In the genomic region with DNA sequence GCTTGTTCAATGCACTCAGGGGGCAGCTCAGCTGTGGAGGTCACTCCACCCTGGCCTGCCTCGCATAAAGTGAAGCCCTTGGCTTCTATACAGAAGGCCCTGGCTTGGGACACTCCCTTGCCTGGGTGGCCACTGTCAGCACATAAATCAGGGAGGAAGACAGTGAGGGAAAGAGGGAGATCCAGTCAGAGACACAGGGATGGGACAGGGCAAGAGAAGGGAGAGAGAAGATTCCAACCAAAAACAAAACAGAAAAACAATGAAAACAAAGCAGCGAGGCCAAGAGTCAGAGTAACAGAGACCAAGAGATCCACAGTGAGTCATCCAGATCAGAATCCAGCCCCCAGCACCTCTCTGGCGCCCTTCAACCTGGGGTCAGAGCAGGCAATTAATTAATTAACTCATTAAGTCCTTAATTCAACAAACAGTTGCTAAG, we compare ENCODE assay signal across 18 cellular contexts. TPM values are rescaled to one million over a fixed set of nuclear protein-coding genes. Genes with fewer than 3 reads are reported as not detected.
A peak's percentile ranks its signal among the peaks of the same experiment; 100 is the strongest.
DNase-seq lines count a peak whose midpoint lies in the region; ATAC-seq, FAIRE-seq and TF ChIP-seq lines count a peak whose summit lies in the region.
"Had no signal": no experiment of that assay in that cellular context is flagged by ENCODE, and none has a peak within 500 bp of the region (broad histone marks: within the 10 kb centered on the region; RNA-seq: fewer than 3 reads in every experiment).

No MANE protein-coding gene starts in this region.

- FAIRE-seq in HepG2 (lab: Jason Lieb, UNC): no peak
- no peak for FAIRE-seq in K562 (lab: Jason Lieb, UNC)
- no peak for FAIRE-seq in H54 (lab: Jason Lieb, UNC)
- FAIRE-seq: A204.1 had no signal

- H3K4me3 ChIP-seq in HepG2 (replicated peaks in 1 of 3; ENCODE audit: insufficient read depth in 1 of 3, low read depth in 2 of 3, low read length in 3 of 3) (no peak overlapping the region), right lobe of liver (no peak overlapping the region), K562 (no peak overlapping the region)
- H3K4me3 ChIP-seq: SK-N-MC had no signal

- H3K9me1 ChIP-seq in K562 (ENCODE audit: control insufficient read depth, insufficient read depth, low read length): no peaks in the 10 kb centered on the region

- H3K4me2 ChIP-seq in HepG2 (ENCODE audit: low read depth, low read length): no peak overlapping the region
- H3K4me2 ChIP-seq in K562 (ENCODE audit: insufficient read depth, low read length): no peak overlapping the region

- H3K27ac ChIP-seq in HepG2 (ENCODE audit: extremely low read length, insufficient read depth, low read length) (no peak overlapping the region), right lobe of liver (no peak overlapping the region), K562 (ENCODE audit: extremely low read depth, low read depth, low read length) (no peak overlapping the region)
- H3K27ac ChIP-seq: SK-N-MC had no signal

- TF ChIP-seq POLR2A in HepG2 (IDR thresholded peaks at IDR 0.05; ENCODE audit: insufficient read depth in 1 of 2, low read depth in 2 of 2, low read length in 2 of 2) (no peak), right lobe of liver (IDR thresholded peaks at IDR 0.05) (no peak), K562 (conservative IDR thresholded peaks at IDR 0.05) (no peak), H54 (IDR thresholded peaks at IDR 0.05; ENCODE audit: low read depth, low read length) (no peak)

- no peaks in the 10 kb centered on the region for H3K9me3 ChIP-seq in HepG2 (ENCODE audit: low read length)
- H3K9me3 ChIP-seq in right lobe of liver: no peaks in the 10 kb centered on the region
- H3K9me3 ChIP-seq in K562 (replicated peaks; ENCODE audit: control insufficient read depth, insufficient read depth, low read depth, low read length): no peaks in the 10 kb centered on the region

- peaks cover 10% of the 10 kb centered on the region; the same call in 1 of the 2 replicates for H3K4me1 ChIP-seq in HepG2 (ENCODE audit: insufficient read depth, low read length)
- H3K4me1 ChIP-seq in right lobe of liver: peaks cover 0 to 11% (median 0%) of the 10 kb centered on the region in 4 donors
- 0 out of 5 replicates have a peak, but pooled peaks cover 0 to 4% of the 10 kb centered on the region in 2 experiments for H3K4me1 ChIP-seq in K562 (replicated peaks in 1 of 2; ENCODE audit: control insufficient read depth in 2 of 2, insufficient read depth in 2 of 2, low read length in 2 of 2)

- TF ChIP-seq EP300 in HepG2 (IDR thresholded peaks at IDR 0.05; ENCODE audit: low read depth in 2 of 2, low read length in 2 of 2): no peak
- TF ChIP-seq EP300 in HepG2 (CRISPR knock-in tag; IDR thresholded peaks at IDR 0.05; ENCODE audit: borderline replicate concordance): no peak
- TF ChIP-seq EP300 in K562 (IDR thresholded peaks at IDR 0.05; ENCODE audit: low read length): no peak

- BruUV-seq in HepG2 (replicated peaks; lab: Mats Ljungman, UMichigan) (no TSS peak), K562 (replicated peaks; lab: Mats Ljungman, UMichigan) (no TSS peak)

- 11% methylated on average over 3 of the region's 3 CpGs for WGBS in HepG2 (ENCODE audit: low lambda C conversion rate)
- WGBS in right lobe of liver (ENCODE audit: insufficient coverage, low coverage, low lambda C conversion rate, missing lambda C conversion rate): 91% methylated on average over 3 of the region's 3 CpGs
- 3% methylated on average over 3 of the region's 3 CpGs for WGBS in K562 (ENCODE audit: insufficient coverage, low coverage, missing lambda C conversion rate)

- DNase-seq in HepG2 (ENCODE audit: low spot score) (no peak), right lobe of liver (no peak), K562 (ENCODE audit: extremely low read depth in 1 of 4, low spot score in 3 of 4) (no peak), myocyte (ENCODE audit: low read depth) (peak; percentile 22), H54 (ENCODE audit: insufficient read length, low spot score) (no peak)
- no peak for DNase-seq in effector CD4-positive, alpha-beta T cell
- DNase-seq: CD8-positive, alpha-beta memory T cell; DMS53; H9; KBM-7; NCI-H1694 treated with DMSO at 0.1 percent for 48 hours; NCI-H510A; NCI-H774 had no signal

- intact Hi-C loops in HepG2 (cut with micrococcal nuclease; ENCODE audit: unreplicated experiment): no loop called here
- intact Hi-C loops in right lobe of liver (cut with DNase I): no loop called here
- intact Hi-C loops in K562 (cut with micrococcal nuclease): no loop called here

- H2AFZ ChIP-seq in HepG2 (ENCODE audit: low read length) (no peak overlapping the region), K562 (ENCODE audit: low read depth, low read length) (no peak overlapping the region)

- TF ChIP-seq RAD21 in HepG2 (CRISPR knock-in tag; IDR thresholded peaks at IDR 0.05) (no peak), K562 (CRISPR knock-in tag; conservative IDR thresholded peaks at IDR 0.05 in 1 of 2, IDR thresholded peaks at IDR 0.05 in 1 of 2) (no peak)

- POLR2A ChIA-PET in HepG2 (lab: Yijun Ruan, JAX) (no interaction called here), K562 (lab: Yijun Ruan, JAX) (interaction anchor here (0.6 to 0.9 kb wide), 2 partner anchors 20 to 377 kb away, joined by 3 read pairs; no protein-coding TSS in a partner anchor)

- H4K20me1 ChIP-seq in HepG2 (ENCODE audit: insufficient read depth, low read length): peaks cover 3% of the 10 kb centered on the region; the same call in 1 of the 2 replicates
- peaks cover 22% of the 10 kb centered on the region for H4K20me1 ChIP-seq in K562 (replicated peaks; ENCODE audit: control insufficient read depth, insufficient read depth, low read length)

- H3K36me3 ChIP-seq in HepG2 (replicated peaks in 1 of 2; ENCODE audit: control insufficient read depth in 1 of 2, insufficient read depth in 2 of 2, low read length in 2 of 2) (no peaks in the 10 kb centered on the region), right lobe of liver (no peaks in the 10 kb centered on the region), K562 (ENCODE audit: control insufficient read depth, insufficient read depth, low read length) (no peaks in the 10 kb centered on the region)

- in situ Hi-C loops in HepG2 (cut with HindIII; ENCODE audit: extremely low pct_ligation_motif_present, low pct_unique_long_range_greater_than_20kb): no loop called here
- in situ Hi-C loops in K562 (cut with MboI): no loop called here

- H3K27me3 ChIP-seq in HepG2 (ENCODE audit: control insufficient read depth in 1 of 2, insufficient read depth in 2 of 2, low read length in 2 of 2) (peaks cover 2 to 8% of the 10 kb centered on the region in 2 experiments; a peak in 2 of 5 replicates), right lobe of liver (no peaks in the 10 kb centered on the region), K562 (ENCODE audit: control insufficient read depth in 2 of 2, insufficient read depth in 2 of 2, low read length in 2 of 2) (peaks cover 2 to 42% of the 10 kb centered on the region in 2 experiments)

- TF ChIP-seq CTCF in HepG2 (CRISPR knock-in tag; IDR thresholded peaks at IDR 0.05) (no peak), right lobe of liver (IDR thresholded peaks at IDR 0.05) (no peak), K562 (IDR thresholded peaks at IDR 0.05 in 2 of 3, conservative IDR thresholded peaks at IDR 0.05 in 1 of 3; ENCODE audit: insufficient read depth in 2 of 3, low read depth in 1 of 3, low read length in 3 of 3) (no peak)

- ATAC-seq in HepG2: 0 out of 3 replicates have a peak, but pooled peaks have one; percentile 14
- ATAC-seq in right lobe of liver: no peak
- no peak for ATAC-seq in K562
- no peak for ATAC-seq in GM21723 (IDR thresholded peaks at IDR 0.05; ENCODE audit: unreplicated experiment)
- ATAC-seq in GM21360 (IDR thresholded peaks at IDR 0.05; ENCODE audit: unreplicated experiment): no peak

- H3K79me2 ChIP-seq in HepG2 (ENCODE audit: insufficient read depth, low read length) (no peaks in the 10 kb centered on the region), K562 (ENCODE audit: control insufficient read depth, insufficient read depth, low read length) (no peaks in the 10 kb centered on the region)

- no peak overlapping the region for H3K9ac ChIP-seq in HepG2 (ENCODE audit: insufficient read depth, low read depth, low read length)
- no peak overlapping the region for H3K9ac ChIP-seq in K562 (ENCODE audit: insufficient read depth in 1 of 2, low read depth in 2 of 2, low read length in 2 of 2)

- CTCF ChIA-PET in HepG2 (lab: Yijun Ruan, JAX; ENCODE audit: low intra/inter-chr PET ratio, low total read pairs) (no interaction called here), K562 (lab: Yijun Ruan, JAX; ENCODE audit: low intra/inter-chr PET ratio) (no interaction called here)

RNA-seq across cellular contexts. Expression of gene INSYN1, which starts 11.7 kb away (rescaled TPM):
- total RNA-seq in HepG2 (2016; rRNA removed; fragmentation: Illumina TruSeq; extraction: Trizol) (not detected in 2 replicates), right lobe of liver (under 1 TPM; 0.25 to 0.68 (median 0.32) TPM), K562 (2014; rRNA removed) (not detected in 2 replicates), K562 (2014; rRNA removed; fragmentation: Illumina TruSeq; extraction: Trizol) (not detected in 2 replicates), K562 (2015; rRNA removed; fragmentation: Illumina TruSeq; extraction: Trizol) (not detected in 2 replicates), K562 (2021) (not detected in 2 replicates), myocyte (0.32 and 0.73 TPM in 2 replicates)
- not detected in 2 replicates for total RNA-seq in HepG2 (2016; cell fraction: cytosol; rRNA removed; fragmentation: Illumina TruSeq; extraction: Trizol; ENCODE audit: low read depth)
- not detected in 2 replicates for total RNA-seq in HepG2 (2016; cell fraction: insoluble cytoplasmic fraction; rRNA removed; fragmentation: Illumina TruSeq; extraction: Trizol)
- not detected in 2 replicates for total RNA-seq in HepG2 (2016; cell fraction: membrane; rRNA removed; fragmentation: Illumina TruSeq; extraction: Trizol)
- total RNA-seq in HepG2 (2016; cell fraction: nucleus; rRNA removed; fragmentation: Illumina TruSeq; extraction: Trizol): not detected in 2 replicates
- polyA plus RNA-seq in HepG2 (2011; rRNA removed) (not detected in 2 replicates), K562 (2011; rRNA removed) (not detected in 2 replicates), K562 (2014; fragmentation: Illumina TruSeq; extraction: Trizol) (not detected in 2 replicates), K562 (2014; fragmentation: Nextera tagmentation; extraction: Ambion mirVana) (not detected), K562 (2014; rRNA removed) (not detected in 2 replicates)
- polyA plus RNA-seq in HepG2 (2011; cell fraction: cytosol; rRNA removed): not detected in 2 replicates
- not detected in 2 replicates for polyA plus RNA-seq in HepG2 (2011; cell fraction: nucleus; rRNA removed)
- not detected in 2 replicates for polyA plus RNA-seq in HepG2 (2012)
- polyA plus RNA-seq in HepG2 (2016; cell fraction: cytosol; fragmentation: Illumina TruSeq; extraction: Trizol; ENCODE audit: low read depth): not detected in 2 replicates
- polyA plus RNA-seq in HepG2 (2016; cell fraction: insoluble cytoplasmic fraction; fragmentation: Illumina TruSeq; extraction: Trizol; ENCODE audit: low read depth): not detected in 2 replicates
- not detected in 2 replicates for polyA plus RNA-seq in HepG2 (2016; cell fraction: membrane; fragmentation: Illumina TruSeq; extraction: Trizol; ENCODE audit: low read depth)
- not detected in 2 replicates for polyA plus RNA-seq in HepG2 (2016; cell fraction: nucleus; fragmentation: Illumina TruSeq; extraction: Trizol; ENCODE audit: insufficient read depth, low read depth)
- not detected in 2 replicates for polyA minus RNA-seq in HepG2 (2011; rRNA and poly(A)+ RNA removed; ENCODE audit: low replicate concordance)
- polyA minus RNA-seq in HepG2 (2011; cell fraction: cytosol; rRNA and poly(A)+ RNA removed): not detected in 2 replicates
- polyA minus RNA-seq in HepG2 (2011; cell fraction: nucleus; rRNA and poly(A)+ RNA removed): not detected in 2 replicates
- not detected in 2 replicates for total RNA-seq in K562 (2011; cell fraction: chromatin; rRNA removed; ENCODE audit: low replicate concordance)
- not detected in 2 replicates for total RNA-seq in K562 (2011; cell fraction: nucleolus; rRNA removed)
- total RNA-seq in K562 (2011; cell fraction: nucleoplasm; rRNA removed): not detected in 2 replicates
- polyA plus RNA-seq in K562 (2011; cell fraction: cytosol; rRNA removed): not detected in 2 replicates
- not detected in 2 replicates for polyA plus RNA-seq in K562 (2011; cell fraction: nucleus; rRNA removed)
- polyA plus RNA-seq in K562 (2012): 0.01 TPM in 1 of 2 replicates, not detected in the other
- polyA minus RNA-seq in K562 (2011; rRNA and poly(A)+ RNA removed): not detected in 2 replicates
- polyA minus RNA-seq in K562 (2011; cell fraction: cytosol; rRNA and poly(A)+ RNA removed): not detected in 2 replicates
- not detected in 2 replicates for polyA minus RNA-seq in K562 (2011; cell fraction: nucleus; rRNA and poly(A)+ RNA removed)
- 3.8 TPM for polyA plus RNA-seq in myocyte (2012)
- total RNA-seq: CD8-positive, alpha-beta memory T cell; RPMI7951 had no signal
- polyA plus RNA-seq: CD8-positive, alpha-beta memory T cell had no signal

RNA-seq across cellular contexts. Expression of gene CD276, which starts 57.2 kb away (rescaled TPM):
- total RNA-seq in HepG2 (2016; rRNA removed; fragmentation: Illumina TruSeq; extraction: Trizol): 32.4 and 55.2 TPM in 2 replicates
- total RNA-seq in HepG2 (2016; cell fraction: cytosol; rRNA removed; fragmentation: Illumina TruSeq; extraction: Trizol; ENCODE audit: low read depth): 16.9 and 18.3 TPM in 2 replicates
- 24.4 and 61.0 TPM in 2 replicates for total RNA-seq in HepG2 (2016; cell fraction: insoluble cytoplasmic fraction; rRNA removed; fragmentation: Illumina TruSeq; extraction: Trizol)
- total RNA-seq in HepG2 (2016; cell fraction: membrane; rRNA removed; fragmentation: Illumina TruSeq; extraction: Trizol): 46.3 and 47.7 TPM in 2 replicates
- total RNA-seq in HepG2 (2016; cell fraction: nucleus; rRNA removed; fragmentation: Illumina TruSeq; extraction: Trizol): 42.6 and 54.3 TPM in 2 replicates
- polyA plus RNA-seq in HepG2 (2011; rRNA removed): 24.6 and 28.0 TPM in 2 replicates
- 15.5 and 19.6 TPM in 2 replicates for polyA plus RNA-seq in HepG2 (2011; cell fraction: cytosol; rRNA removed)
- polyA plus RNA-seq in HepG2 (2011; cell fraction: nucleus; rRNA removed): 50.4 and 51.5 TPM in 2 replicates
- 33.8 and 47.0 TPM in 2 replicates for polyA plus RNA-seq in HepG2 (2012)
- polyA plus RNA-seq in HepG2 (2016; cell fraction: cytosol; fragmentation: Illumina TruSeq; extraction: Trizol; ENCODE audit: low read depth): 17.0 and 19.2 TPM in 2 replicates
- 38.5 and 39.5 TPM in 2 replicates for polyA plus RNA-seq in HepG2 (2016; cell fraction: insoluble cytoplasmic fraction; fragmentation: Illumina TruSeq; extraction: Trizol; ENCODE audit: low read depth)
- polyA plus RNA-seq in HepG2 (2016; cell fraction: membrane; fragmentation: Illumina TruSeq; extraction: Trizol; ENCODE audit: low read depth): 40.0 and 45.8 TPM in 2 replicates
- polyA plus RNA-seq in HepG2 (2016; cell fraction: nucleus; fragmentation: Illumina TruSeq; extraction: Trizol; ENCODE audit: insufficient read depth, low read depth): 118 and 128 TPM in 2 replicates
- 41.0 and 52.9 TPM in 2 replicates for polyA minus RNA-seq in HepG2 (2011; rRNA and poly(A)+ RNA removed; ENCODE audit: low replicate concordance)
- polyA minus RNA-seq in HepG2 (2011; cell fraction: cytosol; rRNA and poly(A)+ RNA removed): 26.4 and 27.7 TPM in 2 replicates
- 17.9 TPM in 2 replicates for polyA minus RNA-seq in HepG2 (2011; cell fraction: nucleus; rRNA and poly(A)+ RNA removed)
- 10 to 100 TPM; 18.8 to 56.5 (median 23.8) TPM for total RNA-seq in right lobe of liver
- 6.8 and 14.8 TPM in 2 replicates for total RNA-seq in K562 (2011; cell fraction: chromatin; rRNA removed; ENCODE audit: low replicate concordance)
- 10.3 and 17.2 TPM in 2 replicates for total RNA-seq in K562 (2011; cell fraction: nucleolus; rRNA removed)
- total RNA-seq in K562 (2011; cell fraction: nucleoplasm; rRNA removed): 10.2 and 18.6 TPM in 2 replicates
- total RNA-seq in K562 (2014; rRNA removed): 1.2 and 2.4 TPM in 2 replicates
- total RNA-seq in K562 (2014; rRNA removed; fragmentation: Illumina TruSeq; extraction: Trizol): 0.83 and 0.95 TPM in 2 replicates
- total RNA-seq in K562 (2015; rRNA removed; fragmentation: Illumina TruSeq; extraction: Trizol): 1.7 and 2.4 TPM in 2 replicates
- 3.6 and 5.1 TPM in 2 replicates for total RNA-seq in K562 (2021)
- 2.3 and 7.3 TPM in 2 replicates for polyA plus RNA-seq in K562 (2011; rRNA removed)
- polyA plus RNA-seq in K562 (2011; cell fraction: cytosol; rRNA removed): 3.6 and 4.3 TPM in 2 replicates
- 9.5 and 13.6 TPM in 2 replicates for polyA plus RNA-seq in K562 (2011; cell fraction: nucleus; rRNA removed)
- polyA plus RNA-seq in K562 (2012): 4.8 and 11.7 TPM in 2 replicates
- polyA plus RNA-seq in K562 (2014; fragmentation: Illumina TruSeq; extraction: Trizol): 3.1 and 4.9 TPM in 2 replicates
- polyA plus RNA-seq in K562 (2014; fragmentation: Nextera tagmentation; extraction: Ambion mirVana): under 1 TPM; 0.11 to 0.29 TPM
- 2.1 and 2.3 TPM in 2 replicates for polyA plus RNA-seq in K562 (2014; rRNA removed)
- 1.5 and 3.7 TPM in 2 replicates for polyA minus RNA-seq in K562 (2011; rRNA and poly(A)+ RNA removed)
- polyA minus RNA-seq in K562 (2011; cell fraction: cytosol; rRNA and poly(A)+ RNA removed): 4.5 and 7.6 TPM in 2 replicates
- polyA minus RNA-seq in K562 (2011; cell fraction: nucleus; rRNA and poly(A)+ RNA removed): 2.4 and 3.2 TPM in 2 replicates
- 77.8 and 202 TPM in 2 replicates for total RNA-seq in myocyte
- 135 TPM for polyA plus RNA-seq in myocyte (2012)
- polyA plus RNA-seq: CD8-positive, alpha-beta memory T cell had no signal
